ENCODE assay signal across 9 cellular contexts in genomic region chr18:43587538-43588153, GRCh38.
DNase-seq lines count a peak whose midpoint lies in the region; ATAC-seq and TF ChIP-seq lines count a peak whose summit lies in the region.
"Had no signal": no experiment of that assay in that cellular context is flagged by ENCODE, and none has a peak within 500 bp of the region (broad histone marks: within the 10 kb centered on the region; RNA-seq: fewer than 3 reads in every experiment).

No MANE protein-coding gene starts in this region.

- H3K27ac Mint-ChIP-seq in endodermal cell = no peak overlapping the region
- no peak overlapping the region for H3K27ac Mint-ChIP-seq in mesothelial cell of epicardium

- no peak overlapping the region for H3K27ac ChIP-seq in endodermal cell (ENCODE audit: low read depth, low read length)
- H3K27ac ChIP-seq: epithelial cell of prostate had no signal

- 0% methylated on average over 1 of the region's 1 CpG; no CpG with 5 or more reads in 1 of the 2 experiments for WGBS in endodermal cell (ENCODE audit: insufficient coverage in 1 of 2, insufficient read length in 1 of 2), 2 experiments

- no peaks in the 10 kb centered on the region for H3K4me1 Mint-ChIP-seq in endodermal cell
- H3K4me1 Mint-ChIP-seq in mesothelial cell of epicardium = no peaks in the 10 kb centered on the region

- H3K36me3 ChIP-seq in endodermal cell (ENCODE audit: control insufficient read depth, insufficient read depth, low read length) = no peaks in the 10 kb centered on the region

- H3K27me3 Mint-ChIP-seq in endodermal cell (ENCODE audit: insufficient read depth) (no peaks in the 10 kb centered on the region), mesothelial cell of epicardium (ENCODE audit: low read depth) (peaks cover 6% of the 10 kb centered on the region)

- DNase-seq in AG09309 (ENCODE audit: low read depth) (peak; percentile 10), NCI-H82 (lab: John Stamatoyannopoulos, UW) (peak; percentile 58), endodermal cell (no peak), mesothelial cell of epicardium (ENCODE audit: low spot score in 2 of 2, unreplicated experiment in 2 of 2) (no peak), T1000 (lab: John Stamatoyannopoulos, UW) (no peak)

- no peaks in the 10 kb centered on the region for H3K9me3 Mint-ChIP-seq in endodermal cell
- H3K9me3 Mint-ChIP-seq in mesothelial cell of epicardium = no peaks in the 10 kb centered on the region

- H3K4me3 Mint-ChIP-seq in endodermal cell (no peak overlapping the region), mesothelial cell of epicardium (no peak overlapping the region)

- H3K4me1 ChIP-seq in endodermal cell (ENCODE audit: control insufficient read depth, insufficient read depth, low read length) = no peaks in the 10 kb centered on the region

- peak; percentile 76 for ATAC-seq in GM18511 (IDR thresholded peaks at IDR 0.05; ENCODE audit: unreplicated experiment)
- ATAC-seq in HG03354 (IDR thresholded peaks at IDR 0.05; ENCODE audit: poor library complexity, severe bottlenecking, unreplicated experiment) = peak; percentile 73
- no peak for ATAC-seq in GM18873 (IDR thresholded peaks at IDR 0.05; ENCODE audit: low FRiP score, unreplicated experiment)

- no peak overlapping the region for H3K9ac ChIP-seq in endodermal cell (ENCODE audit: extremely low read depth, low read length, poor library complexity, severe bottlenecking)

- H3K4me3 ChIP-seq in AG09309 (ENCODE audit: control insufficient read depth, low read depth, low read length) = no peak overlapping the region
- no peak overlapping the region for H3K4me3 ChIP-seq in endodermal cell (ENCODE audit: low read length)

- H3K9me3 ChIP-seq in endodermal cell (ENCODE audit: control insufficient read depth, low read length) = no peaks in the 10 kb centered on the region

- TF ChIP-seq CTCF in AG09309 (IDR thresholded peaks at IDR 0.05; ENCODE audit: control insufficient read depth, insufficient read depth, low read depth, low read length, missing control alignments) (peak; percentile 69), endodermal cell (conservative IDR thresholded peaks at IDR 0.05) (peak; percentile 83), mesothelial cell of epicardium (IDR thresholded peaks at IDR 0.05; ENCODE audit: unreplicated experiment) (peak; percentile 95)

- peaks cover 4% of the 10 kb centered on the region for H3K27me3 ChIP-seq in endodermal cell (ENCODE audit: control insufficient read depth, insufficient read depth, low read length, poor library complexity, severe bottlenecking)

- no peaks in the 10 kb centered on the region for H3K36me3 Mint-ChIP-seq in endodermal cell (ENCODE audit: low read depth)
- H3K36me3 Mint-ChIP-seq in mesothelial cell of epicardium = no peaks in the 10 kb centered on the region

Comparison
In these comparisons a context has a peak if more than half of its experiments do, and no peak if none do; other contexts are left out.
1. DNase-seq: peak in AG09309 (single experiment) and NCI-H82 (single experiment); none in endodermal cell (single experiment), mesothelial cell of epicardium (0 of 2) and T1000 (single experiment).
2. Peak in every context shown above with its lines, with median percentiles within 50 percentile points of each other: CTCF ChIP-seq.